In genomic region chr2:46332686-46333281, GRCh38 we compare ENCODE assay signal across 13 cellular contexts. TPM values are rescaled to one million over a fixed set of nuclear protein-coding genes. Genes with fewer than 3 reads are reported as not detected.
DNase-seq lines count a peak whose midpoint lies in the region; ATAC-seq, FAIRE-seq and TF ChIP-seq lines count a peak whose summit lies in the region.
"Had no signal": no experiment of that assay in that cellular context is flagged by ENCODE, and none has a peak within 500 bp of the region (broad histone marks: within the 10 kb centered on the region; RNA-seq: fewer than 3 reads in every experiment).

No MANE protein-coding gene starts in this region.

- no peak for TF ChIP-seq CTCF in ascending aorta (IDR thresholded peaks at IDR 0.05)

- peak overlapping the region; percentile 86 to 92 for H3K27ac ChIP-seq in ascending aorta
- peak overlapping the region; percentile 89 for H3K27ac ChIP-seq in right cardiac atrium (ENCODE audit: low read length)
- H3K27ac ChIP-seq in small intestine (ENCODE audit: low read depth in 1 of 2, low read length in 1 of 2): peak overlapping the region; percentile 42 to 73

- H3K27me3 ChIP-seq in ascending aorta: no peaks in the 10 kb centered on the region
- H3K27me3 ChIP-seq in right cardiac atrium (ENCODE audit: control insufficient read depth, insufficient read depth): no peaks in the 10 kb centered on the region
- no peaks in the 10 kb centered on the region for H3K27me3 ChIP-seq in small intestine (ENCODE audit: control insufficient read depth in 2 of 2, insufficient read depth in 2 of 2, low read length in 2 of 2)

- H3K9me3 ChIP-seq in ascending aorta (no peaks in the 10 kb centered on the region), right cardiac atrium (ENCODE audit: control insufficient read depth, low read length) (no peaks in the 10 kb centered on the region), small intestine (ENCODE audit: control insufficient read depth, low read depth) (no peaks in the 10 kb centered on the region)

- H3K36me3 ChIP-seq in ascending aorta: no peaks in the 10 kb centered on the region
- H3K36me3 ChIP-seq in small intestine (ENCODE audit: control insufficient read depth in 2 of 2, insufficient read depth in 2 of 2, low read length in 2 of 2): no peaks in the 10 kb centered on the region

- intact Hi-C loops in ascending aorta (cut with DNase I) (no loop called here), right cardiac atrium (cut with DNase I) (no loop called here)

- WGBS in right cardiac atrium: 60% methylated on average over 8 of the region's 8 CpGs
- WGBS in small intestine, 3 donors: 65 to 76% (median 70%) methylated on average over 8 of the region's 8 CpGs

- DNase-seq in EH (ENCODE audit: low read depth) (peak; percentile 58), ascending aorta (ENCODE audit: low spot score in 2 of 2) (no peak), right cardiac atrium (peak in 1 of 3 donors; percentile 71), small intestine (no peak), islet precursor cell (no peak), NCI-H82 (lab: John Stamatoyannopoulos, UW) (no peak), NCI-H1930 (lab: John Stamatoyannopoulos, UW) (no peak)
- DNase-seq: activated T-cell treated with anti-CD3 and anti-CD28 coated beads, Interleukin-2, amount 50 U/mL, for 4 hours; natural killer cell; NCI-H187 treated with DMSO at 0.1 percent for 48 hours; OCI-M1 had no signal

- H3K4me3 ChIP-seq in ascending aorta (peak overlapping the region in 1 of 2 donors; percentile 2), right cardiac atrium (ENCODE audit: low read length) (no peak overlapping the region), small intestine (ENCODE audit: low read depth in 1 of 2, low read length in 2 of 2) (no peak overlapping the region)

- ATAC-seq in right cardiac atrium: no peak
- no peak for ATAC-seq in HG02852 (IDR thresholded peaks at IDR 0.05; ENCODE audit: unreplicated experiment)
- ATAC-seq: activated T-cell treated with anti-CD3 and anti-CD28 coated beads, Interleukin-2, amount 50 U/mL, for 4 hours; natural killer cell had no signal

- no peak for FAIRE-seq in small intestine (lab: Jason Lieb, UNC)
- FAIRE-seq: GM12892 had no signal

- peaks cover 24 to 81% of the 10 kb centered on the region in 2 donors for H3K4me1 ChIP-seq in ascending aorta
- peaks cover 66% of the 10 kb centered on the region for H3K4me1 ChIP-seq in right cardiac atrium (ENCODE audit: control insufficient read depth, insufficient read depth, low read length)
- peaks cover 24 to 67% of the 10 kb centered on the region in 2 donors for H3K4me1 ChIP-seq in small intestine (ENCODE audit: control insufficient read depth in 2 of 2, insufficient read depth in 1 of 2, low read depth in 1 of 2, low read length in 1 of 2)

RNA-seq across cellular contexts. Expression of gene EPAS1, which starts 35.6 kb away (rescaled TPM):
- total RNA-seq in ascending aorta: 1,738 TPM
- 100 to 1,000 TPM; 210 to 340 (median 268) TPM for total RNA-seq in right cardiac atrium
- polyA plus RNA-seq in right cardiac atrium: 149 TPM
- 100 to 1,000 TPM in 1 of 3 donors, 10 to 100 TPM in 2; 63.0 to 106 (median 65.3) TPM for polyA plus RNA-seq in small intestine
